In the genomic region with DNA sequence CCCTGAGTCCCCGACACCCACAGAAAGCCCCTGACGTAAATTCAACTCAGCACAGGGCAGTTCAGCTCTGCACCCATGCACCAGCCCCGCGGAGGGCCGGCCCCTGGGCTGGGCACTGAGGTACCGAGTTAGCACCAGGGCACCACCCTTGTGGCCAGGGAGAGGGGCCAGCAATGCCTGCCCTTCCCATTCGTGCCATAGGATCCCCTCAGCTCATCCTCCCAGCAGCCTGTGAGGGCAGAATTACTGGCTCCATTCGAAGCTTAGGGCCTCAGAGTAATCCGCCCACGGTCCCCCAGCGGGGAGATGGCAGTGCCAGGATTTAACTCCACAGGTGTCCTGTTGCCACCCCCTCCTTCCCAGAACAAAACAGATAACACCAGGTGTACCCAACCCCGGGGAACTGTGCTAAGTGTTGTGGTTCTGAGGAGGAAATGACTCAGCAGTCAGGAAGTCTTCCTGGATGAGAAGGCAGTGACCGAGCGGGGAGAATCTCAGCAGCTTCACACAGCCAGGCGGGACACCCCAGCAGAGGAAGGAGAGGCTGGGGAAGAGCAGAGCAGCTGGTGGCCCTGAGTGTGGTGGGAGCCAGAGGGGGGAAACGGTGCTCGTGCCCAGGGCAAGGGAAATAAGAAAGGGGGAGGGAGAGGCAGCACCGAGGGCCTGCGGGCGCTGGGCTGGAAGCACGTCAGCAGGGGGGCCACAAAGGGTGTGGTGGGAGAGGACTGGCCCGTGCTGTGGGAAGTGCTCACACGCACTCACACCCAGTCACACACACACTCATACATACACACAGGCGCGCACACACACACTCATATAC, we compare ENCODE assay signal across 8 cellular contexts. TPM values are rescaled to one million over a fixed set of nuclear protein-coding genes. Genes with fewer than 3 reads are reported as not detected.
A peak's percentile ranks its signal among the peaks of the same experiment; 100 is the strongest.
DNase-seq lines count a peak whose midpoint lies in the region; ATAC-seq and TF ChIP-seq lines count a peak whose summit lies in the region.

No MANE protein-coding gene starts in this region.

- no peak overlapping the region for H3K9ac ChIP-seq in mucosa of rectum (ENCODE audit: low read depth in 1 of 2, low read length in 2 of 2)

- WGBS in thyroid gland, 2 donors = 44 to 56% methylated on average over 19 to 22 of the region's 25 CpGs

- peak; percentile 56 for DNase-seq in GM12864 (ENCODE audit: low read depth)
- DNase-seq in NB4 (ENCODE audit: low read depth) = peak; percentile 36
- DNase-seq in WTC11 (ENCODE audit: low spot score) = no peak
- DNase-seq in effector memory CD8-positive, alpha-beta T cell = no peak
- DNase-seq in thyroid gland = peak; percentile 48 to 57

- no peaks in the 10 kb centered on the region for H3K9me3 ChIP-seq in mucosa of rectum (ENCODE audit: control insufficient read depth in 2 of 2, low read length in 2 of 2)
- H3K9me3 ChIP-seq in thyroid gland = no peaks in the 10 kb centered on the region

- H3K4me3 ChIP-seq in GM12864 (ENCODE audit: low read depth, low read length) (no peak overlapping the region; the same call in 1 of the 2 replicates), NB4 (ENCODE audit: low read depth, low read length) (no peak overlapping the region), mucosa of rectum (ENCODE audit: low read length in 2 of 2) (peak overlapping the region; percentile 31 to 36), thyroid gland (replicated peaks in 1 of 3) (no peak overlapping the region)

- POLR2A ChIA-PET in WTC11 (lab: Charles Lee) = no interaction called here

- no peak overlapping the region for H3K27ac Mint-ChIP-seq in WTC11
- H3K27ac Mint-ChIP-seq in effector memory CD8-positive, alpha-beta T cell = no peak overlapping the region

- H3K27ac ChIP-seq in mucosa of rectum (ENCODE audit: low read depth in 2 of 2, low read length in 2 of 2) (peak overlapping the region; percentile 9 to 56), thyroid gland (peak overlapping the region; percentile 82 to 87 (median 87))

- ATAC-seq in HG02571 (IDR thresholded peaks at IDR 0.05; ENCODE audit: unreplicated experiment) (peak; percentile 58), WTC11 (peak; percentile 35; the same call in 1 of the 2 replicates), GM21526 (IDR thresholded peaks at IDR 0.05; ENCODE audit: low FRiP score, unreplicated experiment) (no peak)
- ATAC-seq in effector memory CD8-positive, alpha-beta T cell (replicated peaks) = peak; percentile 22

- intact Hi-C loops in thyroid gland (cut with DNase I) = no loop called here

- H3K4me1 Mint-ChIP-seq in WTC11 = peaks cover 21% of the 10 kb centered on the region
- H3K4me1 Mint-ChIP-seq in effector memory CD8-positive, alpha-beta T cell (ENCODE audit: low read depth in 2 of 2) = peaks cover 0 to 6% of the 10 kb centered on the region in 2 donors

- CTCF ChIA-PET in WTC11 (lab: Charles Lee) = interaction anchor here (1.5 to 2.2 kb wide), 3 partner anchors 11 to 158 kb away, joined by 3 to 10 read pairs (median 5); no protein-coding TSS in a partner anchor

- H3K36me3 ChIP-seq in mucosa of rectum (ENCODE audit: control insufficient read depth in 2 of 2, insufficient read depth in 2 of 2, low read length in 2 of 2) (no peaks in the 10 kb centered on the region), thyroid gland (no peaks in the 10 kb centered on the region)

- TF ChIP-seq CTCF in GM12864 (IDR thresholded peaks at IDR 0.05; ENCODE audit: low read depth, low read length, missing control alignments) = no peak
- TF ChIP-seq CTCF in NB4 (IDR thresholded peaks at IDR 0.05; ENCODE audit: low read depth, low read length) = no peak
- TF ChIP-seq CTCF in WTC11 (IDR thresholded peaks at IDR 0.05) = no peak
- no peak for TF ChIP-seq CTCF in thyroid gland (IDR thresholded peaks at IDR 0.05)

- TF ChIP-seq POLR2A in NB4 (IDR thresholded peaks at IDR 0.05; ENCODE audit: extremely low read depth, insufficient read length) (no peak), thyroid gland (IDR thresholded peaks at IDR 0.05) (no peak)

- peaks cover 5% of the 10 kb centered on the region; the same call in 1 of the 2 replicates for H3K27me3 Mint-ChIP-seq in WTC11 (ENCODE audit: low read depth)
- H3K27me3 Mint-ChIP-seq in effector memory CD8-positive, alpha-beta T cell = peaks cover 0 to 10% of the 10 kb centered on the region in 2 donors

- H3K4me3 Mint-ChIP-seq in WTC11 = no peak overlapping the region
- no peak overlapping the region for H3K4me3 Mint-ChIP-seq in effector memory CD8-positive, alpha-beta T cell

- peaks cover 12% of the 10 kb centered on the region for H3K36me3 Mint-ChIP-seq in WTC11
- H3K36me3 Mint-ChIP-seq in effector memory CD8-positive, alpha-beta T cell (ENCODE audit: insufficient read depth) = peaks cover 2% of the 10 kb centered on the region

- peaks cover 21 to 23% of the 10 kb centered on the region in 2 donors for H3K4me1 ChIP-seq in mucosa of rectum (ENCODE audit: control insufficient read depth in 2 of 2, insufficient read depth in 2 of 2, low read length in 2 of 2)
- H3K4me1 ChIP-seq in thyroid gland = peaks cover 43 to 47% of the 10 kb centered on the region in 2 donors

- peaks cover 7% of the 10 kb centered on the region for H3K9me3 Mint-ChIP-seq in WTC11
- peaks cover 0 to 11% of the 10 kb centered on the region in 2 donors for H3K9me3 Mint-ChIP-seq in effector memory CD8-positive, alpha-beta T cell

- H3K27me3 ChIP-seq in mucosa of rectum (ENCODE audit: control insufficient read depth in 2 of 2, insufficient read depth in 2 of 2, low read length in 2 of 2) (peaks cover 0 to 2% of the 10 kb centered on the region in 2 donors), thyroid gland (no peaks in the 10 kb centered on the region)

TF ChIP-seq in WTC11, 78 proteins besides CTCF, POLR2A, EP300 and RAD21:
- TF ChIP-seq ZBTB43 (CRISPR knock-in tag; IDR thresholded peaks at IDR 0.05) (peak; percentile 95), ETV6 (CRISPR knock-in tag; IDR thresholded peaks at IDR 0.05) (no peak), ARID4B (CRISPR knock-in tag; IDR thresholded peaks at IDR 0.05; ENCODE audit: borderline replicate concordance) (no peak), NFE2L1 (CRISPR knock-in tag; IDR thresholded peaks at IDR 0.05) (peak; percentile 84), ZNF317 (CRISPR knock-in tag; IDR thresholded peaks at IDR 0.05; ENCODE audit: borderline replicate concordance, low read depth) (no peak), ERG (CRISPR knock-in tag; IDR thresholded peaks at IDR 0.05) (no peak)

RNA-seq across cellular contexts. Expression of gene CHST15, which starts 59.6 kb away (rescaled TPM):
- total RNA-seq in WTC11 (2021) = 7.9 to 10.7 TPM (median 9.1 TPM) in 3 replicates
- 100 to 1,000 TPM in 1 of 4 donors, 10 to 100 TPM in 3; 43.2 to 104 (median 81.5) TPM for total RNA-seq in thyroid gland

Comparison
In these comparisons a context has a peak if more than half of its experiments do, and no peak if none do; other contexts are left out.
1. DNase-seq: peak in GM12864 (single experiment), NB4 (single experiment) and thyroid gland (2 of 2); none in WTC11 (single experiment) and effector memory CD8-positive, alpha-beta T cell (0 of 3).
2. H3K4me3 ChIP-seq: peak in mucosa of rectum (2 of 2); none in GM12864 (single experiment), NB4 (single experiment) and thyroid gland (0 of 3).